In genomic region chr1:219904934-219905333, GRCh38 we compare ENCODE assay signal across 11 cellular contexts. TPM values are rescaled to one million over a fixed set of nuclear protein-coding genes. Genes with fewer than 3 reads are reported as not detected.
"Had no signal": no experiment of that assay in that cellular context is flagged by ENCODE, and none has a peak within 500 bp of the region (broad histone marks: within the 10 kb centered on the region; RNA-seq: fewer than 3 reads in every experiment).

No MANE protein-coding gene starts in this region.

- H3K9ac ChIP-seq: KMS-11 had no signal

- H3K4me2 ChIP-seq: GM23338, KMS-11 had no signal

- H3K9me3 Mint-ChIP-seq: GM23338, H9 had no signal

- DNase-seq: H9, HCEC 1CT, HFFc6, IMR-90, KBM-7 had no signal

- H3K27ac Mint-ChIP-seq: GM23338, H9, HFFc6 had no signal

- ATAC-seq: GM23338 had no signal

- H3K27ac ChIP-seq: KMS-11 had no signal

- H3K4me3 Mint-ChIP-seq: GM23338, H9, HFFc6 had no signal

- FAIRE-seq: H1, H54, HTR-8/SVneo had no signal

- H2AFZ ChIP-seq: GM23338 had no signal

- H3K4me3 ChIP-seq: GM23338 had no signal

RNA-seq across cellular contexts. Expression of gene SLC30A10, which starts 23.4 kb away (rescaled TPM):
- total RNA-seq: HFFc6, HT-29, IMR-90 had no signal
- polyA plus RNA-seq: IMR-90 had no signal
